ENCODE assay signal across 30 cellular contexts in the genomic region with DNA sequence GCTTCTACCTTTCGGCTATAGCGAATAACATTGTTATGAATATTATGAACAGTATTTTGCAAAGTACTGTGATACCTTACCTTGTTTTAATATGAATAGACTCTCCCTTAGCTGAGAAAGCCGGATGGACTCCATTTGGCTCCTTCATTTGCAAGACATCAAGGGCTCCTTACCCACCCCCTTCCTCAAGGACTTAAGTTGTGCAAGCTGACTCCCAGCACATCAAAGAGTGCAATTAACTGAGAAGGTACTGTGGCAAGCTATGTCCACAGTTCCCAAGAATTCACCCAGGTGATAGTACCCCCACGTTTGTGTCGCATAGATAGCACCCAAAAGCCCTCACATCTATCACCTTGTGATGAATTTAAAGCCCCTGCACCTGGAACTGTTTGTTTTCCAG. TPM values are rescaled to one million over a fixed set of nuclear protein-coding genes. Genes with fewer than 3 reads are reported as not detected.
"Had no signal": no experiment of that assay in that cellular context is flagged by ENCODE, and none has a peak within 500 bp of the region (broad histone marks: within the 10 kb centered on the region; RNA-seq: fewer than 3 reads in every experiment).

No MANE protein-coding gene starts in this region.

- H3K4me3 Mint-ChIP-seq: central memory CD8-positive, alpha-beta T cell; effector memory CD8-positive, alpha-beta T cell; nephron; stimulated activated naive B cell treated with anti-CD40 and anti-IgM and Interleukin-4, amounts not matched to agents 10 μg/mL and 1 μg/mL and 100 μg/mL, for 72 hours; stimulated activated naive CD8-positive, alpha-beta T cell treated with anti-CD3 and anti-CD28 coated beads, Interleukin-15, amount 100 ng/mL, for 72 hours had no signal

- H3K9me3 ChIP-seq: neutrophil, thoracic aorta, transverse colon had no signal

- H3K4me3 ChIP-seq: esophagus squamous epithelium, heart left ventricle, lung, spleen, thoracic aorta, transverse colon had no signal

- DNase-seq: effector memory CD8-positive, alpha-beta T cell; esophagus squamous epithelium; foreskin fibroblast; heart left ventricle; hippocampal formation; left colon; left ventricle myocardium superior; mesenchymal stem cell; naive B cell; posterior cingulate gyrus; spleen; stimulated activated CD4-positive, alpha-beta T cell treated with anti-CD3 and anti-CD28 coated beads, Interleukin-15, amount 100 ng/mL, for 24 hours; stimulated activated CD4-positive, alpha-beta T cell treated with anti-CD3 and anti-CD28 coated beads, Interleukin-1b, Interleukin-23, amount 100 ng/mL, for 48 hours; stimulated activated CD4-positive, alpha-beta T cell treated with anti-CD3 and anti-CD28 coated beads, Interleukin-4, amount 100 ng/mL, for 24 hours; stimulated activated naive B cell treated with anti-CD40 and anti-IgM and Interleukin-4, amounts not matched to agents 10 μg/mL and 1 μg/mL and 100 μg/mL, for 72 hours; stimulated activated naive CD8-positive, alpha-beta T cell treated with anti-CD3 and anti-CD28 coated beads, Interleukin-15, amount 100 ng/mL, for 72 hours; transverse colon had no signal

- H3K4me1 Mint-ChIP-seq: central memory CD8-positive, alpha-beta T cell; nephron; stimulated activated naive B cell treated with anti-CD40 and anti-IgM and Interleukin-4, amounts not matched to agents 10 μg/mL and 1 μg/mL and 100 μg/mL, for 72 hours had no signal

- H3K27ac Mint-ChIP-seq: effector memory CD8-positive, alpha-beta T cell; naive B cell; nephron; stimulated activated naive B cell treated with anti-CD40 and anti-IgM and Interleukin-4, amounts not matched to agents 10 μg/mL and 1 μg/mL and 100 μg/mL, for 72 hours had no signal

- H3K27ac ChIP-seq: esophagus squamous epithelium, heart left ventricle, neutrophil, spleen, thoracic aorta, transverse colon had no signal

- H3K36me3 ChIP-seq: esophagus squamous epithelium, heart left ventricle, neutrophil, spleen, thoracic aorta, transverse colon had no signal

- H3K9me3 Mint-ChIP-seq: central memory CD8-positive, alpha-beta T cell; effector memory CD8-positive, alpha-beta T cell; nephron; stimulated activated naive CD8-positive, alpha-beta T cell treated with anti-CD3 and anti-CD28 coated beads, Interleukin-15, amount 100 ng/mL, for 72 hours had no signal

- H3K27me3 ChIP-seq: transverse colon had no signal

- H3K36me3 Mint-ChIP-seq: naive B cell; stimulated activated naive B cell treated with anti-CD40 and anti-IgM and Interleukin-4, amounts not matched to agents 10 μg/mL and 1 μg/mL and 100 μg/mL, for 72 hours had no signal

- H3K4me1 ChIP-seq: esophagus squamous epithelium, heart left ventricle, spleen, transverse colon had no signal

RNA-seq across cellular contexts. Expression of gene CST5, which starts 11.2 kb away (rescaled TPM):
- total RNA-seq: epithelial cell of proximal tubule, esophagus squamous epithelium, glomerular endothelial cell, heart left ventricle, left colon, left ventricle myocardium superior, osteoblast, pulmonary artery endothelial cell, sciatic nerve, skeletal muscle tissue, spleen, subcutaneous adipose tissue, thoracic aorta, transverse colon, ureter had no signal
- polyA plus RNA-seq: heart left ventricle, spleen had no signal

RNA-seq across cellular contexts. Expression of gene CST2, which starts 41.8 kb away (rescaled TPM):
- total RNA-seq: epithelial cell of proximal tubule, esophagus squamous epithelium, glomerular endothelial cell, left colon, left ventricle myocardium superior, osteoblast, pulmonary artery endothelial cell, sciatic nerve, skeletal muscle tissue, spleen, subcutaneous adipose tissue, thoracic aorta, transverse colon, ureter had no signal
- polyA plus RNA-seq: heart left ventricle had no signal
